ENCODE assay signal across 22 cellular contexts in the genomic region with DNA sequence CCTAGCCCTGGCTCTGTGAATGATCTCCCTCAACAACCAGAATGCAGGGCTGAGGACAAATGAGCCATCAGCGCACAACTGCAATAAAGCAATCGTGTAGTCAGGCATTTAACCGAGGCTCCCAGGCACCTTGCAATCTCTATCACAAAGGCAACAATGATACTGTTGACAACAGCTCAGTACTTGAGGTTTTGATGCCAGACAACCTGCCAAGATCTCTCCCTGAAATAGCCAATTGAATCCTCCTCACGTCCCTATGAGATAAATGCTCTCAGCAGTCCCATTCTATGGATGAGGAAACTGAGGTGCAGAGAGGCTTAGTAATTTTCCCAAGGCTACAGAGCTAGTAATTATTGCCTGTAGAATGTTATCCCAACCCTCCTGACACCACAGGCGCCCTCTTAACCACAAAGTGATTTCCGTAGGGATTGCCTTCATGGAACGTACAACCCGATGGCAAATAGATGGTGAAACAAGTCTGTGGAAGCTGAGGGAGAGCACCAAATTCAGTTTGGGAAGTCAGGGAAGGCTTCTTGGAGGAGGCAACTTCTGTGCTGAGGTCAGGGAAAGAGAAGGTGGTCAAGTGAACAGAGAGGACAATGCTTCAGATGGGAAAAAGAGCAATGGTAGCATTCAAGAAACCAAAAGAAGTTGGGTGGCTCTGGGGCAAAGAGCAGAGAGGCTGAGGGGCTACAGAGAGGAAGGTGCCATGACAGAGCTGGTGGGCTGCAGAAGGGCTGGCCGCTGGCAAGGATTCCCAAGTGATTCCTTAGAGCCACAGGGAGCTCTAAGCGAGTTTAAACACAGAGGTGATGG. TPM values are rescaled to one million over a fixed set of nuclear protein-coding genes. Genes with fewer than 3 reads are reported as not detected.
DNase-seq lines count a peak whose midpoint lies in the region; ATAC-seq, FAIRE-seq and TF ChIP-seq lines count a peak whose summit lies in the region.
"Had no signal": no experiment of that assay in that cellular context is flagged by ENCODE, and none has a peak within 500 bp of the region (broad histone marks: within the 10 kb centered on the region; RNA-seq: fewer than 3 reads in every experiment).

No MANE protein-coding gene starts in this region.

- peak overlapping the region; percentile 27 for H3K9ac ChIP-seq in astrocyte (ENCODE audit: low read length)
- H3K9ac ChIP-seq in trophoblast cell (ENCODE audit: low read length), result no peak overlapping the region
- H3K9ac ChIP-seq: GM23248 had no signal

- H3K36me3 Mint-ChIP-seq in astrocyte (ENCODE audit: low read depth, unreplicated experiment), result peaks cover 3% of the 10 kb centered on the region
- H3K36me3 Mint-ChIP-seq: CD4-positive, CD25-positive, alpha-beta regulatory T cell; CD8-positive, alpha-beta memory T cell; IgD-negative memory B cell had no signal

- H3K79me1 ChIP-seq in trophoblast cell (ENCODE audit: low read length), result no peaks in the 10 kb centered on the region

- no peak overlapping the region for H4K91ac ChIP-seq in trophoblast cell (ENCODE audit: low read depth, low read length)

- H3K18ac ChIP-seq in trophoblast cell (ENCODE audit: low read length), result no peak overlapping the region

- peaks cover 10% of the 10 kb centered on the region for H3K4me1 Mint-ChIP-seq in astrocyte (ENCODE audit: low read depth, unreplicated experiment)
- H3K4me1 Mint-ChIP-seq: CD4-positive, CD25-positive, alpha-beta regulatory T cell; CD8-positive, alpha-beta memory T cell; IgD-negative memory B cell had no signal

- TF ChIP-seq CTCF in astrocyte (IDR thresholded peaks at IDR 0.05; ENCODE audit: insufficient read depth, low read depth, low read length) (no peak), bronchial epithelial cell (IDR thresholded peaks at IDR 0.05; ENCODE audit: insufficient read depth, low read length, severe bottlenecking) (no peak)

- no peak overlapping the region for H2BK12ac ChIP-seq in trophoblast cell (ENCODE audit: low read length)

- H3K9me3 Mint-ChIP-seq in astrocyte (ENCODE audit: unreplicated experiment), result peaks cover 16% of the 10 kb centered on the region

- H4K20me1 ChIP-seq in astrocyte (ENCODE audit: insufficient read depth, low read length), result no peaks in the 10 kb centered on the region

- H3K27ac Mint-ChIP-seq in astrocyte (ENCODE audit: unreplicated experiment), result no peak overlapping the region
- H3K27ac Mint-ChIP-seq: CD4-positive, CD25-positive, alpha-beta regulatory T cell; CD8-positive, alpha-beta memory T cell; IgD-negative memory B cell had no signal

- no peak overlapping the region for H2BK5ac ChIP-seq in trophoblast cell (ENCODE audit: low read depth, low read length, poor library complexity)

- H3K27ac ChIP-seq in astrocyte (ENCODE audit: low read depth, low read length), result no peak overlapping the region
- H3K27ac ChIP-seq in trophoblast cell (ENCODE audit: low read depth, low read length), result no peak overlapping the region
- H3K27ac ChIP-seq: GM23248, HL-60 had no signal

- no peak for ATAC-seq in GM19023 (IDR thresholded peaks at IDR 0.05; ENCODE audit: unreplicated experiment)

- H3K4me3 ChIP-seq in astrocyte (ENCODE audit: insufficient read depth, low read depth, low read length) (no peak overlapping the region), bronchial epithelial cell (ENCODE audit: low read depth, low read length) (no peak overlapping the region), trophoblast cell (ENCODE audit: low read depth, low read length) (no peak overlapping the region)
- H3K4me3 ChIP-seq: GM23248 had no signal

- H3K23ac ChIP-seq in trophoblast cell (ENCODE audit: low read length), result peak overlapping the region; percentile 40

- FAIRE-seq in astrocyte (lab: Jason Lieb, UNC) (no peak), bronchial epithelial cell (lab: Jason Lieb, UNC) (peak; percentile 84)
- FAIRE-seq: A204.1, D721Med, G401.6, GM12891, H54, HTR-8/SVneo had no signal

- H4K8ac ChIP-seq in trophoblast cell (ENCODE audit: low read depth, low read length), result no peak overlapping the region

- H2AK5ac ChIP-seq in trophoblast cell (ENCODE audit: low read length), result no peak overlapping the region

- H3K4me2 ChIP-seq in astrocyte (ENCODE audit: low read length), result peak overlapping the region; percentile 72
- H3K4me2 ChIP-seq in trophoblast cell (ENCODE audit: low read length), result no peak overlapping the region

- DNase-seq in astrocyte (ENCODE audit: low read depth), result no peak
- no peak for DNase-seq in bronchial epithelial cell (ENCODE audit: low read depth)
- DNase-seq in trophoblast cell, result no peak
- DNase-seq in NCI-H1694 treated with DMSO at 0.1 percent for 48 hours (lab: John Stamatoyannopoulos, UW), result no peak
- DNase-seq in cerebellar nuclear complex (lab: John Stamatoyannopoulos, UW), result no peak
- DNase-seq: ACHN; BE2C; C1 segment of cervical spinal cord; CD4-positive, CD25-positive, alpha-beta regulatory T cell; CD8-positive, alpha-beta memory T cell; COR-L47; GM23248; HCEC 1CT had no signal

- H2BK120ac ChIP-seq in trophoblast cell (ENCODE audit: insufficient read depth, low read length, poor library complexity), result no peak overlapping the region

- H4K12ac ChIP-seq in trophoblast cell (ENCODE audit: low read depth, low read length), result no peak overlapping the region

- H3K36me3 ChIP-seq in astrocyte (ENCODE audit: insufficient read depth, low read length) (no peaks in the 10 kb centered on the region), bronchial epithelial cell (ENCODE audit: control insufficient read depth, insufficient read depth, low read length) (no peaks in the 10 kb centered on the region), trophoblast cell (ENCODE audit: control insufficient read depth in 1 of 2, insufficient read depth in 2 of 2, low read length in 2 of 2) (no peaks in the 10 kb centered on the region)
- H3K36me3 ChIP-seq: BE2C had no signal

- H2AFZ ChIP-seq in astrocyte (ENCODE audit: low read depth, low read length), result no peak overlapping the region
- no peak overlapping the region for H2AFZ ChIP-seq in trophoblast cell (ENCODE audit: insufficient read depth, low read length, poor library complexity)
- H2AFZ ChIP-seq: GM23248 had no signal

- H3K4me3 Mint-ChIP-seq in astrocyte (ENCODE audit: unreplicated experiment), result no peak overlapping the region
- H3K4me3 Mint-ChIP-seq: CD4-positive, CD25-positive, alpha-beta regulatory T cell; CD8-positive, alpha-beta memory T cell; IgD-negative memory B cell had no signal

- no CpG with 5 or more reads among the region's 10 CpGs for WGBS in trophoblast cell (ENCODE audit: extremely low coverage, insufficient coverage, insufficient read length)

- no peak overlapping the region for H3K14ac ChIP-seq in trophoblast cell (ENCODE audit: low read length)

- H3K27me3 Mint-ChIP-seq in astrocyte (ENCODE audit: low read depth, unreplicated experiment), result peaks cover 21% of the 10 kb centered on the region
- H3K27me3 Mint-ChIP-seq: CD4-positive, CD25-positive, alpha-beta regulatory T cell had no signal

- H3K27me3 ChIP-seq in astrocyte (ENCODE audit: insufficient read depth, low read length) (peaks cover 4% of the 10 kb centered on the region), bronchial epithelial cell (ENCODE audit: control insufficient read depth, insufficient read depth, low read length) (no peaks in the 10 kb centered on the region), trophoblast cell (ENCODE audit: insufficient read depth, low read length) (no peaks in the 10 kb centered on the region)
- H3K27me3 ChIP-seq: BE2C had no signal

- no peaks in the 10 kb centered on the region for H3K79me2 ChIP-seq in astrocyte (ENCODE audit: insufficient read depth, low read length)
- no peaks in the 10 kb centered on the region for H3K79me2 ChIP-seq in trophoblast cell (ENCODE audit: control insufficient read depth, insufficient read depth, low read length, poor library complexity)

- H3K4ac ChIP-seq in trophoblast cell (ENCODE audit: low read depth, low read length), result no peak overlapping the region

- H3K9me3 ChIP-seq in astrocyte (ENCODE audit: insufficient read depth, low read depth, low read length) (peaks cover under 1% of the 10 kb centered on the region), trophoblast cell (ENCODE audit: insufficient read depth, low read depth, low read length) (peaks cover 10% of the 10 kb centered on the region)
- H3K9me3 ChIP-seq: BE2C had no signal

- H3K4me1 ChIP-seq in astrocyte (ENCODE audit: insufficient read depth, low read length), result peaks cover 14% of the 10 kb centered on the region
- H3K4me1 ChIP-seq in trophoblast cell (ENCODE audit: control insufficient read depth in 1 of 2, insufficient read depth in 2 of 2, low read length in 2 of 2), result no peaks in the 10 kb centered on the region
- H3K4me1 ChIP-seq: BE2C had no signal

RNA-seq across cellular contexts. Expression of a gene that starts 12.6 kb away (rescaled TPM):
- 1.3 and 2.9 TPM in 2 replicates for total RNA-seq in astrocyte
- 0.79 and 1.3 TPM in 2 replicates for total RNA-seq in bronchial epithelial cell
- 1.0 and 1.1 TPM in 2 replicates for polyA plus RNA-seq in trophoblast cell (2013)
- total RNA-seq: CD4-positive, CD25-positive, alpha-beta regulatory T cell; CD8-positive, alpha-beta memory T cell had no signal
- polyA plus RNA-seq: CD4-positive, CD25-positive, alpha-beta regulatory T cell; CD8-positive, alpha-beta memory T cell; IgD-negative memory B cell had no signal

RNA-seq across cellular contexts. Expression of a gene that starts 43.5 kb away (rescaled TPM):
- total RNA-seq in astrocyte, result 0.23 and 0.36 TPM in 2 replicates
- total RNA-seq in bronchial epithelial cell, result not detected in 2 replicates
- polyA plus RNA-seq in trophoblast cell (2013), result 0.57 and 0.78 TPM in 2 replicates
- total RNA-seq: CD4-positive, CD25-positive, alpha-beta regulatory T cell; CD8-positive, alpha-beta memory T cell; GM23248 had no signal
- polyA plus RNA-seq: CD4-positive, CD25-positive, alpha-beta regulatory T cell; CD8-positive, alpha-beta memory T cell; GM23248; IgD-negative memory B cell had no signal
